In the genomic region with DNA sequence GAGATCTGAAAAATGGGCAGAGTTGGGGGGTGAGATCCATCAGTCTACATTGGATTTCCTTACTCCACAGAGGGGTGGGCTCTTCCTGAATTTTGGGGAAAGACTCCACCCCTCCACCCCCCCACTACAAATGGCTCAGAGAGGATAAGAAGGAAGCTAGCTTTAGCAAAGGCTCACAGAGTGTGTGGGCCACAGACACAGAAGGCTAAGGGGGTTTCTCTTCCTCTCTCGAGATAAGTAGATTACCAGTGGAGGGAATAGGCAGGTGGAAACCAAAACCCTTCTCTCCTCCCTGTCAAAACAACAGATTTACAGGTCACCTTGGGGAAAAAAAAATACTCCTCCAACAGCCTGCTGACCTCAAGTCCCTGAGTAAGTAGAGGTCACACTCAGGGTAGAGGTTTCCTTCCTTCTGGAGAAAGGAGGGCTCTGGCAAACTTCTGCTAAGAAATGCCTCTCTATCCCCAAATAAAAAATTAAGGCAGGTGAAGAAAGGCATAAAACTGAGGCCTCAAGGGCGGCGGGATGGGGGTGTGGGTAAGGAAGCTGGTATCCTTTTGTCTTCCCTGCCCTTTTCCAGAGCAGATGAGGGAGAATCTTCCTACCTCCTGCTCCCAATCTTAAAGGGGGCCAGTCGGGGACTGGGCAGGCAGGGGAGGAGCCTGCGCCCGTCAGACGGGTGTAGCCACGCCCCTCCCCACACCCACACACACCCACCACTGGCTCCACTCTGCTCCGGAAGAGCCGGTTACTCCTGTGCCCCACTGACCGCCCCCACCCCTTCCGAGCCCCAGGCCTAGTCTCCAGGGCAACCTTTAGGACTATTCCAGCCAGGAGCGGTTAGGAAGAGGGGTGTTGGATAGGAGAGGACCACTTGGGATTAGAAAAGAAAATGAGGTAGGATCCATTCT, we compare ENCODE assay signal across 8 cellular contexts. TPM values are rescaled to one million over a fixed set of nuclear protein-coding genes. Genes with fewer than 3 reads are reported as not detected.
A peak's percentile ranks its signal among the peaks of the same experiment; 100 is the strongest.
DNase-seq lines count a peak whose midpoint lies in the region; ATAC-seq and TF ChIP-seq lines count a peak whose summit lies in the region.

No MANE protein-coding gene starts in this region.

- H3K27ac ChIP-seq in angular gyrus (ENCODE audit: low read depth, low read length): peak overlapping the region; percentile 55
- H3K27ac ChIP-seq in psoas muscle: peak overlapping the region; percentile 30

- no peak for TF ChIP-seq CTCF in psoas muscle (IDR thresholded peaks at IDR 0.05)

- peaks cover 50% of the 10 kb centered on the region for H3K4me1 ChIP-seq in psoas muscle

- DNase-seq in SK-N-DZ (ENCODE audit: low spot score) (peak; percentile 60), left ventricle myocardium superior (peak; percentile 84), psoas muscle (peak; percentile 74 to 80), middle frontal gyrus (ENCODE audit: extremely low spot score, low spot score) (no peak), superior temporal gyrus (ENCODE audit: extremely low spot score) (no peak)

- no peaks in the 10 kb centered on the region for H3K27me3 ChIP-seq in psoas muscle (ENCODE audit: insufficient read depth in 3 of 3, low read length in 2 of 3)

- intact Hi-C loops in left ventricle myocardium superior (cut with micrococcal nuclease): loop anchor here (10.0 kb wide), 1 partner anchor 107 kb away; a partner anchor contains a TSS
- intact Hi-C loops in psoas muscle (cut with DNase I): loop anchor here in 1 of 2 donors (5.0 kb wide), 1 partner anchor 110 kb away; a partner anchor contains a TSS

- H3K36me3 ChIP-seq in psoas muscle (ENCODE audit: insufficient read depth in 1 of 2, low read depth in 1 of 2): peaks cover 0 to 5% of the 10 kb centered on the region in 2 donors

- ATAC-seq in HG03521 (IDR thresholded peaks at IDR 0.05; ENCODE audit: unreplicated experiment) (peak; percentile 16), left ventricle myocardium superior (peak; percentile 9), psoas muscle (no peak)

- no peaks in the 10 kb centered on the region for H3K9me3 ChIP-seq in psoas muscle

- peak; percentile 7 for TF ChIP-seq POLR2A in GM15510 (IDR thresholded peaks at IDR 0.05; ENCODE audit: borderline replicate concordance, extremely low read depth, insufficient read length)

- H3K4me3 ChIP-seq in psoas muscle: peak overlapping the region; percentile 47

- 8 to 16% (median 11%) methylated on average over 13 of the region's 13 CpGs for WGBS in psoas muscle, 3 donors

RNA-seq across cellular contexts. Expression of a gene that starts 1.9 kb away (rescaled TPM):
- polyA plus RNA-seq in SK-N-DZ (2014; cell fraction: cytosol; rRNA removed): 13.4 and 19.9 TPM in 2 replicates
- polyA plus RNA-seq in SK-N-DZ (2014; cell fraction: nucleus; rRNA removed): 25.0 and 59.3 TPM in 2 replicates
- total RNA-seq in left ventricle myocardium superior (34.7 TPM), psoas muscle (10 to 100 TPM; 41.0 to 53.8 (median 47.7) TPM)
- 10 to 100 TPM; 10.0 to 39.4 (median 25.5) TPM for polyA plus RNA-seq in psoas muscle

RNA-seq across cellular contexts. Expression of a gene that starts 13.7 kb away (rescaled TPM):
- 892 and 940 TPM in 2 replicates for polyA plus RNA-seq in SK-N-DZ (2014; cell fraction: cytosol; rRNA removed)
- 611 and 648 TPM in 2 replicates for polyA plus RNA-seq in SK-N-DZ (2014; cell fraction: nucleus; rRNA removed)
- total RNA-seq in left ventricle myocardium superior (3,327 TPM), psoas muscle (1,000 to 10,000 TPM; 1,044 to 2,377 (median 1,300) TPM)
- polyA plus RNA-seq in psoas muscle: 1,000 to 10,000 TPM; 1,196 to 2,759 (median 1,470) TPM

RNA-seq across cellular contexts. Expression of a gene that starts 56.0 kb away (rescaled TPM):
- polyA plus RNA-seq in SK-N-DZ (2014; cell fraction: cytosol; rRNA removed): 186 and 193 TPM in 2 replicates
- 100 and 151 TPM in 2 replicates for polyA plus RNA-seq in SK-N-DZ (2014; cell fraction: nucleus; rRNA removed)
- total RNA-seq in left ventricle myocardium superior (137 TPM), psoas muscle (100 to 1,000 TPM; 118 to 192 (median 148) TPM)
- 100 to 1,000 TPM; 141 to 253 (median 165) TPM for polyA plus RNA-seq in psoas muscle

Comparison
In these comparisons a context has a peak if more than half of its experiments do, and no peak if none do; other contexts are left out.
1. ATAC-seq: peak in HG03521 (single experiment) and left ventricle myocardium superior (single experiment); none in psoas muscle (0 of 4).
2. DNase-seq: peak in SK-N-DZ (single experiment), left ventricle myocardium superior (single experiment) and psoas muscle (2 of 2); none in middle frontal gyrus (single experiment) and superior temporal gyrus (single experiment).